ENCODE assay signal across 9 cellular contexts in the genomic region with DNA sequence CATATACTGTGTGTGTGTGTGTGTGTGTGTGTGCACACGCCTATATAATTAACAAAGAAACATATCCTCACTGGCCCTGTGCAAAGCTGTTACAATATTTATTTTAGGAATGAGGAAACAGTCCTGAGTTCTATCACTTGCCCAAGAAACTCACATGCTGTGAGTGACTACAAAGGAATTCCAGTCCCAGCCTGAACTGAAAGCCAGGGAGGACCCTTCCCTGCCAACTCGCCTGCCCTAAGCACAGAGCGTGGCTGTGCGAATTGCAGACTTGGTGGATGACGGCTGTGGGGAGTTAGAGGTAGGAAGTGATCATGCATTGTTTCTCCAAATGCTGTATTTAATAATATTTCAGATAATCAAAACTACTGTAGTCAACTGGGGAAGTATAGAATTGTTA. TPM values are rescaled to one million over a fixed set of nuclear protein-coding genes. Genes with fewer than 3 reads are reported as not detected.
DNase-seq lines count a peak whose midpoint lies in the region; ATAC-seq, FAIRE-seq and TF ChIP-seq lines count a peak whose summit lies in the region.
"Had no signal": no experiment of that assay in that cellular context is flagged by ENCODE, and none has a peak within 500 bp of the region (broad histone marks: within the 10 kb centered on the region; RNA-seq: fewer than 3 reads in every experiment).

No MANE protein-coding gene starts in this region.

- H2AK5ac ChIP-seq in trophoblast cell (ENCODE audit: low read length) = no peak overlapping the region

- no peak for TF ChIP-seq POLR2A in GM12892 (IDR thresholded peaks at IDR 0.05; ENCODE audit: low read depth, low read length)

- POLR2A ChIA-PET in T-cell (lab: Charles Lee) = interaction anchor here in 1 of 2 donors (0.6 kb wide), 1 partner anchor 26 kb away, joined by 3 read pairs; no protein-coding TSS in a partner anchor

- H3K9ac ChIP-seq in fibroblast of lung (ENCODE audit: insufficient read depth, low read length) = no peak overlapping the region
- no peak overlapping the region for H3K9ac ChIP-seq in trophoblast cell (ENCODE audit: low read length)

- H3K4me2 ChIP-seq in fibroblast of lung (ENCODE audit: extremely low read depth, insufficient read depth, low read length) = no peak overlapping the region
- H3K4me2 ChIP-seq in trophoblast cell (ENCODE audit: low read length) = no peak overlapping the region

- H3K27me3 Mint-ChIP-seq in T-cell = no peaks in the 10 kb centered on the region

- H3K27ac ChIP-seq in fibroblast of lung (ENCODE audit: insufficient read depth, low read length) = no peak overlapping the region
- H3K27ac ChIP-seq in trophoblast cell (ENCODE audit: low read depth, low read length) = no peak overlapping the region

- DNase-seq in GM12892 (ENCODE audit: insufficient read length) (no peak), T-cell (no peak), fibroblast of lung (ENCODE audit: low read depth in 2 of 2) (peak; percentile 32 to 70), trophoblast cell (peak; percentile 44 to 70), mucosa of gallbladder (ENCODE audit: low spot score) (no peak), HuH-7.5 (ENCODE audit: low spot score) (no peak), left lobe of liver (ENCODE audit: low spot score) (no peak)
- DNase-seq: NCI-H526 had no signal

- H3K36me3 ChIP-seq in fibroblast of lung (ENCODE audit: control insufficient read depth, insufficient read depth, low read length) (no peaks in the 10 kb centered on the region), trophoblast cell (ENCODE audit: control insufficient read depth in 1 of 2, insufficient read depth in 2 of 2, low read length in 2 of 2) (no peaks in the 10 kb centered on the region)

- no peak overlapping the region for H4K8ac ChIP-seq in trophoblast cell (ENCODE audit: low read depth, low read length)

- H3K4me3 Mint-ChIP-seq in T-cell = peak overlapping the region; percentile 22 to 58 (median 42)

- peaks cover 88 to 91% (median 90%) of the 10 kb centered on the region in 3 donors for H3K4me1 Mint-ChIP-seq in T-cell

- no peak overlapping the region for H2BK5ac ChIP-seq in trophoblast cell (ENCODE audit: low read depth, low read length, poor library complexity)

- no peaks in the 10 kb centered on the region for H4K20me1 ChIP-seq in fibroblast of lung (ENCODE audit: control insufficient read depth, extremely low read depth, insufficient read depth, low read length)

- H3K79me2 ChIP-seq in fibroblast of lung (ENCODE audit: control insufficient read depth, insufficient read depth, low read length) = no peaks in the 10 kb centered on the region
- no peaks in the 10 kb centered on the region for H3K79me2 ChIP-seq in trophoblast cell (ENCODE audit: control insufficient read depth, insufficient read depth, low read length, poor library complexity)

- no peaks in the 10 kb centered on the region for H3K36me3 Mint-ChIP-seq in T-cell

- H2BK12ac ChIP-seq in trophoblast cell (ENCODE audit: low read length) = no peak overlapping the region

- no peak overlapping the region for H2AFZ ChIP-seq in fibroblast of lung (ENCODE audit: low read length)
- no peak overlapping the region for H2AFZ ChIP-seq in trophoblast cell (ENCODE audit: insufficient read depth, low read length, poor library complexity)

- H3K4ac ChIP-seq in trophoblast cell (ENCODE audit: low read depth, low read length) = no peak overlapping the region

- H3K4me3 ChIP-seq in fibroblast of lung (replicated peaks in 1 of 4; ENCODE audit: control extremely low read depth in 1 of 4, insufficient read depth in 1 of 4, low read depth in 3 of 4, low read length in 4 of 4) (no peak overlapping the region), trophoblast cell (ENCODE audit: low read depth, low read length) (no peak overlapping the region)

- no peak overlapping the region for H4K12ac ChIP-seq in trophoblast cell (ENCODE audit: low read depth, low read length)

- no peak for TF ChIP-seq CTCF in fibroblast of lung (conservative IDR thresholded peaks at IDR 0.05 in 1 of 2, IDR thresholded peaks at IDR 0.05 in 1 of 2; ENCODE audit: low read depth in 1 of 2, low read length in 2 of 2)

- ATAC-seq in T-cell (replicated peaks in 1 of 4) (no peak), HG02981 (IDR thresholded peaks at IDR 0.05; ENCODE audit: unreplicated experiment) (no peak), left lobe of liver (no peak)

- H3K27ac Mint-ChIP-seq in T-cell = peak overlapping the region; percentile 85 to 87

- no peak overlapping the region for H4K91ac ChIP-seq in trophoblast cell (ENCODE audit: low read depth, low read length)

- no CpG with 5 or more reads among the region's 5 CpGs for WGBS in trophoblast cell (ENCODE audit: extremely low coverage, insufficient coverage, insufficient read length)

- peak; percentile 91 for FAIRE-seq in GM12892 (lab: Jason Lieb, UNC)

- no peak overlapping the region for H3K14ac ChIP-seq in trophoblast cell (ENCODE audit: low read length)

- H3K18ac ChIP-seq in trophoblast cell (ENCODE audit: low read length) = no peak overlapping the region

- H3K27me3 ChIP-seq in fibroblast of lung (ENCODE audit: control insufficient read depth, insufficient read depth, low read length) (no peaks in the 10 kb centered on the region), trophoblast cell (ENCODE audit: insufficient read depth, low read length) (no peaks in the 10 kb centered on the region)

- no peaks in the 10 kb centered on the region for H3K4me1 ChIP-seq in fibroblast of lung (ENCODE audit: control insufficient read depth, extremely low read depth, insufficient read depth, low read length)
- peaks cover 6 to 9% of the 10 kb centered on the region in 2 experiments for H3K4me1 ChIP-seq in trophoblast cell (ENCODE audit: control insufficient read depth in 1 of 2, insufficient read depth in 2 of 2, low read length in 2 of 2)

- CTCF ChIA-PET in T-cell (lab: Charles Lee) = no interaction called here

- H3K9me3 ChIP-seq in fibroblast of lung (ENCODE audit: control insufficient read depth, insufficient read depth, low read depth, low read length) (no peaks in the 10 kb centered on the region), trophoblast cell (ENCODE audit: insufficient read depth, low read depth, low read length) (no peaks in the 10 kb centered on the region)

- no peak overlapping the region for H3K23ac ChIP-seq in trophoblast cell (ENCODE audit: low read length)

- peaks cover 2% of the 10 kb centered on the region for H3K79me1 ChIP-seq in trophoblast cell (ENCODE audit: low read length)

- no peaks in the 10 kb centered on the region for H3K9me3 Mint-ChIP-seq in T-cell

- H2BK120ac ChIP-seq in trophoblast cell (ENCODE audit: insufficient read depth, low read length, poor library complexity) = no peak overlapping the region

RNA-seq across cellular contexts. Expression of a gene that starts 26.4 kb away (rescaled TPM):
- polyA plus RNA-seq in GM12892 (2012; ENCODE audit: missing spikeins) = 0.15 TPM
- 100 to 1,000 TPM; 227 to 387 (median 255) TPM for total RNA-seq in T-cell
- total RNA-seq in fibroblast of lung = not detected in 2 replicates
- not detected in 2 replicates for polyA plus RNA-seq in fibroblast of lung
- 0.03 TPM in 1 of 2 replicates, not detected in the other for polyA plus RNA-seq in fibroblast of lung (2012)
- polyA minus RNA-seq in fibroblast of lung (ENCODE audit: low replicate concordance) = not detected in 2 replicates
- polyA plus RNA-seq in trophoblast cell (2013) = 0.01 TPM in 1 of 2 replicates, not detected in the other
- 3.5 TPM for total RNA-seq in mucosa of gallbladder
- 0.55 TPM for total RNA-seq in left lobe of liver

Comparison
In these comparisons a context has a peak if more than half of its experiments do, and no peak if none do; other contexts are left out.
1. DNase-seq: peak in fibroblast of lung (2 of 2) and trophoblast cell (2 of 2); none in GM12892 (single experiment), T-cell (0 of 34), mucosa of gallbladder (single experiment), HuH-7.5 (single experiment) and left lobe of liver (single experiment).
2. RNA of a gene that starts 26.4 kb away (total RNA-seq): 227 to 387 TPM in T-cell; 3.5 TPM in mucosa of gallbladder (single experiment), 0.55 TPM in left lobe of liver (single experiment) and not detected in fibroblast of lung; every median in the first group is over 10 times any median in the second.